1 cellular context compared by ENCODE assay signal in the genomic region with DNA sequence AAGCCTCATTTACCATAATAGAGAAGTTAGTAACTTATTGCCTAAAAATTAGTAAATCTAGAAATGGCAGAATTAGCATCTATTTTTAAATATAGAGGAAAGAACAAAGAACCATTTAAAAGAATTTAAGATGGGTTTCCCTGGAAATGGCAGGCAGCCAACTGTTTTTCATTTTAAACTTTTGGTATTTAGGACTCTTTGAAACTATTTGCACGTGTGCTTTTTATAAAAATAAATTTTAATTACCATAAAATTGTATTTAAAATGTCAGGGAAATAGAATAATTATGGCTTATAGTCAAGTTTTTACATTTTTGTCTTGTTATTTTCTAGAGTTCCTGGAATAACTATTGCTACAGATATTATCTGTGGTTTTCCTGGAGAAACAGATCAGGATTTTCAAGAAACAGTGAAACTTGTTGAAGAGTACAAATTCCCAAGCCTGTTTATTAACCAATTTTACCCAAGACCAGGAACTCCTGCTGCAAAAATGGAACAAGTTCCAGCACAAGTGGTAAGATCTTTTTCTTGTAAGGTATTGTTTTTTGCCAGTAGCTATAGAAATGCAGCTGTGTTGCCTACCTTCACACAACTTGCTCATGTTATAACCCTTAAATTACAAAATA.
TF ChIP-seq lines count a peak whose summit lies in the region.

No MANE protein-coding gene starts in this region.

TF ChIP-seq in K562, 482 proteins besides CTCF, POLR2A, EP300 and RAD21:
- TF ChIP-seq NFIC (IDR thresholded peaks at IDR 0.05) (peak; percentile 83), ARID1B (IDR thresholded peaks at IDR 0.05) (peak; percentile 40; the same call in 1 of the 2 replicates), TCF7 (IDR thresholded peaks at IDR 0.05; ENCODE audit: borderline replicate concordance) (no peak), RFX1 (IDR thresholded peaks at IDR 0.05) (no peak), SMARCE1 (IDR thresholded peaks at IDR 0.05) (0 out of 2 replicates have a peak, but pooled peaks have one; percentile 41)
